In genomic region chr15:52013151-52013791, GRCh38 we compare ENCODE assay signal across 10 cellular contexts. TPM values are rescaled to one million over a fixed set of nuclear protein-coding genes. Genes with fewer than 3 reads are reported as not detected.
DNase-seq lines count a peak whose midpoint lies in the region; ATAC-seq, FAIRE-seq and TF ChIP-seq lines count a peak whose summit lies in the region.
"Had no signal": no experiment of that assay in that cellular context is flagged by ENCODE, and none has a peak within 500 bp of the region (broad histone marks: within the 10 kb centered on the region; RNA-seq: fewer than 3 reads in every experiment).

No MANE protein-coding gene starts in this region.

- intact Hi-C loops in stomach (cut with DNase I; ENCODE audit: low total_unique reads) = no loop called here

- H3K4me3 ChIP-seq in stomach (no peak overlapping the region), BE2C (ENCODE audit: low read depth, low read length) (no peak overlapping the region)

- peak; percentile 55 for ATAC-seq in HG02884 (IDR thresholded peaks at IDR 0.05; ENCODE audit: unreplicated experiment)

- TF ChIP-seq POLR2A in GM12891 (IDR thresholded peaks at IDR 0.05; ENCODE audit: low read depth, low read length) (no peak), stomach (IDR thresholded peaks at IDR 0.05) (no peak)

- FAIRE-seq in GM12891 (lab: Jason Lieb, UNC) = no peak

- DNase-seq in GM12891 (ENCODE audit: insufficient read length, low spot score) = no peak
- peak; percentile 30 for DNase-seq in SIG-M5 (lab: John Stamatoyannopoulos, UW)
- DNase-seq in glomerular visceral epithelial cell (ENCODE audit: extremely low spot score) = peak; percentile 39
- DNase-seq in stomach = no peak
- no peak for DNase-seq in BE2C
- no peak for DNase-seq in midbrain (lab: John Stamatoyannopoulos, UW)
- DNase-seq in effector CD8-positive, alpha-beta T cell (lab: John Stamatoyannopoulos, UW) = no peak
- DNase-seq: activated gamma-delta T cell treated with Interleukin-2 at 50 U/mL for 16 hours, NCI-H1417 had no signal

- H3K9me3 ChIP-seq in stomach (no peaks in the 10 kb centered on the region), BE2C (no peaks in the 10 kb centered on the region)

- WGBS in stomach, 5 donors = 82 to 89% (median 85%) methylated on average over 3 of the region's 3 CpGs

- H3K4me1 ChIP-seq in stomach (peaks cover 10 to 35% (median 28%) of the 10 kb centered on the region in 4 donors), BE2C (no peaks in the 10 kb centered on the region)

- no peak overlapping the region for H3K27ac ChIP-seq in stomach

- H3K27me3 ChIP-seq in stomach (no peaks in the 10 kb centered on the region), BE2C (no peaks in the 10 kb centered on the region)

- TF ChIP-seq CTCF in stomach (IDR thresholded peaks at IDR 0.05) (no peak), BE2C (IDR thresholded peaks at IDR 0.05; ENCODE audit: low read depth, low read length) (no peak)

- no peaks in the 10 kb centered on the region for H3K36me3 ChIP-seq in stomach
- H3K36me3 ChIP-seq in BE2C = no peaks in the 10 kb centered on the region

- no peak for TF ChIP-seq EP300 in stomach (IDR thresholded peaks at IDR 0.05)

TF ChIP-seq in GM12891, 5 proteins besides CTCF, POLR2A, EP300 and RAD21:
- no peak for TF ChIP-seq PAX5 (IDR thresholded peaks at IDR 0.05; ENCODE audit: insufficient read depth, low read length, severe bottlenecking)
- peak; percentile 84 for TF ChIP-seq SPI1 (IDR thresholded peaks at IDR 0.05; ENCODE audit: low read depth, low read length)

RNA-seq across cellular contexts. Expression of gene MAPK6, which starts 5.7 kb away (rescaled TPM):
- polyA plus RNA-seq in GM12891 (2012; ENCODE audit: low read depth, missing spikeins) = 25.6 TPM
- total RNA-seq in stomach = 100 to 1,000 TPM in 1 of 5 donors, 10 to 100 TPM in 3, 1 to 10 TPM in 1; 2.3 to 159 (median 26.8) TPM
- 10 to 100 TPM in 2 of 3 donors, 1 to 10 TPM in 1; 8.3 to 13.3 (median 10.1) TPM for polyA plus RNA-seq in stomach
- polyA plus RNA-seq in BE2C (2012; ENCODE audit: insufficient read depth, insufficient read length, low read depth) = 25.0 TPM

RNA-seq across cellular contexts. Expression of gene LEO1, which starts 41.7 kb away (rescaled TPM):
- 20.4 TPM for polyA plus RNA-seq in GM12891 (2012; ENCODE audit: low read depth, missing spikeins)
- 10 to 100 TPM in 3 of 5 donors, 1 to 10 TPM in 1, under 1 TPM in 1; 0.58 to 16.3 (median 10.6) TPM for total RNA-seq in stomach
- polyA plus RNA-seq in stomach = 10 to 100 TPM in 2 of 3 donors, 1 to 10 TPM in 1; 9.5 to 13.7 (median 11.8) TPM
- polyA plus RNA-seq in BE2C (2012; ENCODE audit: insufficient read depth, insufficient read length, low read depth) = 42.1 TPM

Comparison
In these comparisons a context has a peak if more than half of its experiments do, and no peak if none do; other contexts are left out.
1. DNase-seq: peak in SIG-M5 (single experiment) and glomerular visceral epithelial cell (single experiment); none in GM12891 (single experiment), stomach (single experiment), BE2C (single experiment), midbrain (single experiment) and effector CD8-positive, alpha-beta T cell (single experiment).